Comparison of ENCODE assay signal across 9 cellular contexts in the genomic region with DNA sequence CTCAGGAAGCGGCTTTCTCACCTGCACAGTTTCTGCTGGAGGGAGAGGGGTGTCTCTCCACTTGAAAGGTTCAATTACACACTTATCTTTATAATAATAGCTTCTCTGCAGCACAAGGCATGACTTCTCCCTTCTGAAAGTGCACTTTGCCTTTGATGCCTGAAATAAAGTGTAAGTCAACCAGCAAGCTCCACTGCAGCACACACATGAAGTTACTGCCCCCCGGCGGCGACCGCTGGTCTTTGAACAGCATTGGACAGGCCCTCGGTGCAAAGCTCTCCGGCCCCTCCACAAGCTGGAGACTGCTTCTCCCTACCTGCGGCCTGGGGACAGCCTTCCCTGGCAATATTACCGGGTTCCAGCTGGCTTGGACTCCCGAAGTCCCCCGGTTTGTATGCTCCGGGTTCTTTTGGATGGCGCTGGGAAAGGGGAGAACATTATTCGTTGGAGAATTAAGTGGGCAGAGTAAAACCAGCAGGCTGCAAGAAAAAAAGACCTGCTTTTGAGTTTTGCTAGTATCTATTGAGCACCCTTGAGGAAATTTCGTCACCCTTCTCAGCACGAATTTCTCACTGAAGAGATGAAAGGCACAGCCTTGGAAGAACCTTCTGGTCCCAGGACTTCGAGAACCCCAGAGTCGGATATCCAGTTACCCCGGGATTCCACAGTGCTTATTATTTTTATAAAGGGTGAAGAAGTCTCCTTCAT. TPM values are rescaled to one million over a fixed set of nuclear protein-coding genes. Genes with fewer than 3 reads are reported as not detected.
DNase-seq lines count a peak whose midpoint lies in the region; ATAC-seq and TF ChIP-seq lines count a peak whose summit lies in the region.
"Had no signal": no experiment of that assay in that cellular context is flagged by ENCODE, and none has a peak within 500 bp of the region (broad histone marks: within the 10 kb centered on the region; RNA-seq: fewer than 3 reads in every experiment).

No MANE protein-coding gene starts in this region.

- H3K4me3 ChIP-seq in adipocyte (ENCODE audit: low read length) (no peak overlapping the region), heart right ventricle (no peak overlapping the region)
- H3K4me3 ChIP-seq: skin epidermis had no signal

- H3K4me1 ChIP-seq in adipocyte (ENCODE audit: control insufficient read depth, insufficient read depth, low read length) (no peaks in the 10 kb centered on the region), heart right ventricle (peaks cover 0 to 15% (median 8%) of the 10 kb centered on the region in 9 donors)

- H3K36me3 ChIP-seq in adipocyte (ENCODE audit: control insufficient read depth, insufficient read depth, low read length, severe bottlenecking) (no peaks in the 10 kb centered on the region), heart right ventricle (no peaks in the 10 kb centered on the region)

- in situ Hi-C loops in ACHN (cut with HindIII; ENCODE audit: low pct_ligation_motif_present, low pct_unique_long_range_greater_than_20kb, low sequenced_read_pairs): no loop called here

- TF ChIP-seq CTCF in heart right ventricle (IDR thresholded peaks at IDR 0.05): peak; percentile 52 to 89 (median 85)

- H3K27me3 ChIP-seq in adipocyte (replicated peaks; ENCODE audit: control insufficient read depth, insufficient read depth, low read length): no peaks in the 10 kb centered on the region
- no peaks in the 10 kb centered on the region for H3K27me3 ChIP-seq in heart right ventricle

- DNase-seq in ACHN: peak; percentile 40
- DNase-seq in GM19238 (ENCODE audit: insufficient read length, low spot score): peak; percentile 51
- peak; percentile 98 for DNase-seq in NCI-H1105 treated with DMSO at 0.1 percent for 48 hours (lab: John Stamatoyannopoulos, UW)
- peak; percentile 16 for DNase-seq in T follicular helper cell (ENCODE audit: low read depth)
- peak; percentile 79 for DNase-seq in adipocyte (ENCODE audit: low read depth)
- peak; percentile 81 to 86 for DNase-seq in heart right ventricle
- peak; percentile 80 for DNase-seq in putamen (ENCODE audit: low spot score)

- H3K9ac ChIP-seq in adipocyte (ENCODE audit: low read length): no peak overlapping the region

- H3K9me3 ChIP-seq in adipocyte (ENCODE audit: control insufficient read depth, low read length): no peaks in the 10 kb centered on the region
- peaks cover 0 to 4% (median 0%) of the 10 kb centered on the region in 11 donors for H3K9me3 ChIP-seq in heart right ventricle

- WGBS in heart right ventricle, 2 donors: 30 to 31% methylated on average over 19 of the region's 19 CpGs

- peak; percentile 89 to 97 (median 96) for ATAC-seq in heart right ventricle
- no peak for ATAC-seq in HG03135 (IDR thresholded peaks at IDR 0.05; ENCODE audit: unreplicated experiment)

- intact Hi-C loops in heart right ventricle (cut with DNase I): loop anchor here in 5 of 10 donors (1.0 to 10.0 kb wide), 4 partner anchors 76 to 1732 kb away; no protein-coding TSS in a partner anchor

- H3K27ac ChIP-seq in heart right ventricle: peak overlapping the region in 3 of 10 donors; percentile 36 to 52 (median 50)
- H3K27ac ChIP-seq: skin epidermis had no signal

RNA-seq across cellular contexts. Expression of gene RCAN1, which starts 11.8 kb away (rescaled TPM):
- 100 to 1,000 TPM in 3 of 10 donors, 10 to 100 TPM in 7; 30.8 to 389 (median 62.2) TPM for total RNA-seq in heart right ventricle
- 10 to 100 TPM; 24.1 to 62.2 TPM for polyA plus RNA-seq in heart right ventricle

Comparison
In these comparisons a context has a peak if more than half of its experiments do, and no peak if none do; other contexts are left out.
1. DNase-seq: peak in every context shown above with its lines; median percentile 98 in NCI-H1105 treated with DMSO at 0.1 percent for 48 hours; 84 in heart right ventricle; 80 in putamen; 79 in adipocyte; 51 in GM19238; 40 in ACHN; 16 in T follicular helper cell.